In the genomic region with DNA sequence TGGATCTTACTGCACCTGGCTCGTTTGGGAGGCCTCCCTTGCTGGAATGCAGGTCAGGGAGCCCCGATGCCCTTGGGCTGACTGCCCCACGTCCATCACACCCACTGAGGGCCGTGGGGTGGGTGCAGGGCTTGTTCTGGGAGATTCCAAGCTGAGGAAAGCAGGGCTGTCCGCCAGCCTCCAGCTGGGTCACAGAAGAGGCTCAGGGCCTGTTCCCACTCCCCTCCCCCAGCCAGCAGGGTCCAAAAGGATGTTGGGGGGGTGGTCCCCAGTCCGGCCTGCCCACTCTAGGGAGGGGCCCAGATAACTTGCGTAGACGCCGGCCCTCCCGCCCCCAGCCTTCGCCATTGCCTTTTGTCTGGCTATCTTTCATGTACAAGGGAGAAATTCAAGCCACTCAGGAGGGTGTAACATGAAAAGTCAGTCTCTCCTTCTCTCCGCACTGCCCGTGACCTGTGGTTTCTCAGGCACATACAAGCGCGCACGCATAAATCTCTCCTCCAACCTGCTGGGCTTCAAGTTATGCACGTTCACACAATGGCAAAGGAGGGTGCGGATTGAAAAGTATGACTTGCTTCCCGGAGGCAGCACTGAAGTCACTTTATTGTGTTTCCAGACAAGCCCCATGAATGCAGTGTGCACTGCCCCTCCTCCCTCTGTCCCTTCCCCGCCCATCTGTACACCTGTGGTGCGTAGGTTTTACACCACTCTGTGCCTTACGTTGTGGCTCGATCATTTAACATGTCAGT, we compare ENCODE assay signal across 12 cellular contexts. TPM values are rescaled to one million over a fixed set of nuclear protein-coding genes. Genes with fewer than 3 reads are reported as not detected.
DNase-seq lines count a peak whose midpoint lies in the region; ATAC-seq and TF ChIP-seq lines count a peak whose summit lies in the region.
"Had no signal": no experiment of that assay in that cellular context is flagged by ENCODE, and none has a peak within 500 bp of the region (broad histone marks: within the 10 kb centered on the region; RNA-seq: fewer than 3 reads in every experiment).

No MANE protein-coding gene starts in this region.

- peaks cover 100% of the 10 kb centered on the region for H4K20me1 ChIP-seq in BLaER1
- peaks cover 92% of the 10 kb centered on the region for H4K20me1 ChIP-seq in neural progenitor cell (ENCODE audit: low read depth)

- H3K36me3 ChIP-seq in BLaER1 (peaks cover 69% of the 10 kb centered on the region), neural progenitor cell (no peaks in the 10 kb centered on the region)

- peaks cover 42% of the 10 kb centered on the region for H3K4me1 ChIP-seq in BLaER1
- H3K4me1 ChIP-seq in foreskin keratinocyte, result peaks cover 12% of the 10 kb centered on the region
- H3K4me1 ChIP-seq in neural progenitor cell, result peaks cover 34% of the 10 kb centered on the region

- no peaks in the 10 kb centered on the region for H3K36me3 Mint-ChIP-seq in neural progenitor cell

- DNase-seq in NCI-H2171 treated with DMSO at 0.1 percent for 48 hours (lab: John Stamatoyannopoulos, UW) (peak; percentile 68), foreskin keratinocyte (peak; percentile 67 to 90), neural progenitor cell (ENCODE audit: low spot score) (no peak), cortex of kidney (lab: John Stamatoyannopoulos, UW) (no peak), ecto neural progenitor cell (ENCODE audit: low spot score) (no peak)
- DNase-seq in stimulated activated CD8-positive, alpha-beta memory T cell treated with anti-CD3 and anti-CD28 coated beads, Interleukin-4, amount 100 ng/mL, for 48 hours, result no peak
- DNase-seq: activated B cell treated with CpG ODN at 0.5 μM for 24 hours; activated T-cell treated with anti-CD3 and anti-CD28 coated beads, Interleukin-2, amount 50 U/mL, for 4 hours; NCI-H2029 treated with DMSO at 0.1 percent for 48 hours had no signal

- H3K79me2 ChIP-seq in neural progenitor cell (ENCODE audit: low read depth), result peaks cover 92% of the 10 kb centered on the region

- H2AFZ ChIP-seq in neural progenitor cell (replicated peaks), result no peak overlapping the region

- peak overlapping the region; percentile 96 for H3K27ac Mint-ChIP-seq in neural progenitor cell
- H3K27ac Mint-ChIP-seq: activated B cell treated with CpG ODN at 0.5 μM for 24 hours had no signal

- H3F3A ChIP-seq in neural progenitor cell (ENCODE audit: low read depth), result peaks cover 25% of the 10 kb centered on the region

- H3K9ac ChIP-seq in BLaER1 (0 out of 2 replicates have a peak overlapping the region, but pooled peaks have one; percentile 10), neural progenitor cell (no peak overlapping the region)

- H3K27ac ChIP-seq in BLaER1, result 0 out of 2 replicates have a peak overlapping the region, but pooled peaks have one; percentile 22
- H3K27ac ChIP-seq in foreskin keratinocyte, result peak overlapping the region; percentile 2
- peak overlapping the region; percentile 34 for H3K27ac ChIP-seq in neural progenitor cell

- peaks cover 57% of the 10 kb centered on the region for H3K4me1 Mint-ChIP-seq in neural progenitor cell

- H3K27me3 ChIP-seq in BLaER1 (no peaks in the 10 kb centered on the region), foreskin keratinocyte (no peaks in the 10 kb centered on the region), neural progenitor cell (no peaks in the 10 kb centered on the region)

- H3K9me3 Mint-ChIP-seq in neural progenitor cell, result no peaks in the 10 kb centered on the region
- H3K9me3 Mint-ChIP-seq: activated B cell treated with CpG ODN at 0.5 μM for 24 hours; activated T-cell treated with anti-CD3 and anti-CD28 coated beads, Interleukin-2, amount 50 U/mL, for 4 hours had no signal

- TF ChIP-seq CTCF in foreskin keratinocyte (conservative IDR thresholded peaks at IDR 0.05) (no peak), neural progenitor cell (IDR thresholded peaks at IDR 0.05) (no peak)

- H3K4me3 ChIP-seq in BLaER1, result no peak overlapping the region
- H3K4me3 ChIP-seq in neural progenitor cell, result no peak overlapping the region
- H3K4me3 ChIP-seq: lung had no signal

- H3K4me2 ChIP-seq in BLaER1 (no peak overlapping the region), neural progenitor cell (peak overlapping the region; percentile 27)

- H3K4me3 Mint-ChIP-seq in neural progenitor cell, result peak overlapping the region; percentile 60
- H3K4me3 Mint-ChIP-seq: activated B cell treated with CpG ODN at 0.5 μM for 24 hours; activated T-cell treated with anti-CD3 and anti-CD28 coated beads, Interleukin-2, amount 50 U/mL, for 4 hours had no signal

- H3K9me3 ChIP-seq in BLaER1 (no peaks in the 10 kb centered on the region), neural progenitor cell (ENCODE audit: low read depth) (no peaks in the 10 kb centered on the region)

- ATAC-seq in foreskin keratinocyte, result peak; percentile 80
- ATAC-seq in HG02623 (IDR thresholded peaks at IDR 0.05; ENCODE audit: unreplicated experiment), result no peak
- ATAC-seq: activated T-cell treated with anti-CD3 and anti-CD28 coated beads, Interleukin-2, amount 50 U/mL, for 4 hours had no signal

- H3K27me3 Mint-ChIP-seq in neural progenitor cell (ENCODE audit: insufficient read depth, low read depth), result no peaks in the 10 kb centered on the region
- H3K27me3 Mint-ChIP-seq: activated B cell treated with CpG ODN at 0.5 μM for 24 hours had no signal

RNA-seq across cellular contexts. Expression of gene CARM1, which starts 20.2 kb away (rescaled TPM):
- 50.6 and 51.3 TPM in 2 replicates for total RNA-seq in foreskin keratinocyte
- polyA plus RNA-seq in foreskin keratinocyte, result 48.8 and 51.8 TPM in 2 replicates
- total RNA-seq in neural progenitor cell (ENCODE audit: low replicate concordance), result 34.4 and 97.5 TPM in 2 replicates

RNA-seq across cellular contexts. Expression of gene YIPF2, which starts 36.9 kb away (rescaled TPM):
- 43.8 and 54.1 TPM in 2 replicates for total RNA-seq in foreskin keratinocyte
- polyA plus RNA-seq in foreskin keratinocyte, result 46.1 and 52.7 TPM in 2 replicates
- 11.9 and 36.8 TPM in 2 replicates for total RNA-seq in neural progenitor cell (ENCODE audit: low replicate concordance)

RNA-seq across cellular contexts. Expression of gene TIMM29, which starts 37.1 kb away (rescaled TPM):
- total RNA-seq in foreskin keratinocyte (14.0 and 16.6 TPM in 2 replicates), neural progenitor cell (ENCODE audit: low replicate concordance) (24.4 and 34.9 TPM in 2 replicates)
- 13.5 and 13.8 TPM in 2 replicates for polyA plus RNA-seq in foreskin keratinocyte

RNA-seq across cellular contexts. Expression of gene C19orf38, which starts 43.3 kb away (rescaled TPM):
- total RNA-seq in foreskin keratinocyte, result not detected in 2 replicates
- polyA plus RNA-seq in foreskin keratinocyte, result 0.18 TPM in 1 of 2 replicates, not detected in the other
- 0.62 TPM in 1 of 2 replicates, not detected in the other for total RNA-seq in neural progenitor cell (ENCODE audit: low replicate concordance)

RNA-seq across cellular contexts. Expression of gene TMED1, which starts 55.5 kb away (rescaled TPM):
- total RNA-seq in foreskin keratinocyte (24.1 and 25.8 TPM in 2 replicates), neural progenitor cell (ENCODE audit: low replicate concordance) (27.0 and 57.9 TPM in 2 replicates)
- polyA plus RNA-seq in foreskin keratinocyte, result 34.3 and 35.0 TPM in 2 replicates

Comparison
In these comparisons a context has a peak if more than half of its experiments do, and no peak if none do; other contexts are left out.
1. DNase-seq: peak in NCI-H2171 treated with DMSO at 0.1 percent for 48 hours (single experiment) and foreskin keratinocyte (2 of 2); none in neural progenitor cell (single experiment), stimulated activated CD8-positive, alpha-beta memory T cell treated with anti-CD3 and anti-CD28 coated beads, Interleukin-4, amount 100 ng/mL, for 48 hours (single experiment), cortex of kidney (single experiment) and ecto neural progenitor cell (single experiment).
2. Peak in every context shown above with its lines, with median percentiles within 50 percentile points of each other: H3K27ac ChIP-seq.